ENCODE assay signal across 30 cellular contexts in genomic region chr1:207019161-207019560, GRCh38. TPM values are rescaled to one million over a fixed set of nuclear protein-coding genes. Genes with fewer than 3 reads are reported as not detected.
DNase-seq lines count a peak whose midpoint lies in the region; ATAC-seq, FAIRE-seq and TF ChIP-seq lines count a peak whose summit lies in the region.
"Had no signal": no experiment of that assay in that cellular context is flagged by ENCODE, and none has a peak within 500 bp of the region (broad histone marks: within the 10 kb centered on the region; RNA-seq: fewer than 3 reads in every experiment).

No MANE protein-coding gene starts in this region.

- H2BK5ac ChIP-seq in H1 (ENCODE audit: low read depth, low read length): no peak overlapping the region

- no peaks in the 10 kb centered on the region for H4K20me1 ChIP-seq in H1 (replicated peaks in 1 of 2; ENCODE audit: control insufficient read depth in 1 of 2, insufficient read depth in 2 of 2, low read length in 2 of 2)

- H3K36me3 ChIP-seq in H1 (ENCODE audit: control insufficient read depth in 2 of 4, insufficient read depth in 4 of 4, low read length in 3 of 4) (peaks cover 0 to 2% (median 0%) of the 10 kb centered on the region in 4 experiments; a peak in 2 of 8 replicates), mucosa of stomach (ENCODE audit: control insufficient read depth, insufficient read depth, low read length) (peaks cover 12% of the 10 kb centered on the region)
- H3K36me3 ChIP-seq: MG63, neutrophil, SJCRH30, spleen had no signal

- H3K27me3 ChIP-seq in H1 (replicated peaks in 1 of 4; ENCODE audit: control insufficient read depth in 3 of 4, extremely low read depth in 1 of 4, insufficient read depth in 3 of 4, low read length in 3 of 4) (no peaks in the 10 kb centered on the region), mucosa of stomach (ENCODE audit: control insufficient read depth, insufficient read depth, low read length) (no peaks in the 10 kb centered on the region)
- H3K27me3 ChIP-seq: MG63, neutrophil, spleen had no signal

- no peak overlapping the region for H4K5ac ChIP-seq in H1 (ENCODE audit: insufficient read length, low read depth, low read length)

- no peaks in the 10 kb centered on the region for H3K9me3 ChIP-seq in H1 (ENCODE audit: insufficient read depth in 2 of 2, low read depth in 1 of 2, low read length in 1 of 2)
- no peaks in the 10 kb centered on the region for H3K9me3 ChIP-seq in mucosa of stomach (ENCODE audit: control insufficient read depth, low read length)
- H3K9me3 ChIP-seq: MG63, neutrophil, SJCRH30, spleen had no signal

- H2AK5ac ChIP-seq in H1 (ENCODE audit: low read depth, low read length): no peak overlapping the region

- H3K79me1 ChIP-seq in H1 (ENCODE audit: low read depth, low read length): no peaks in the 10 kb centered on the region

- H2BK12ac ChIP-seq in H1 (ENCODE audit: low read depth, low read length): 0 out of 2 replicates have a peak overlapping the region, but pooled peaks have one; percentile 60

- no peaks in the 10 kb centered on the region for H3K23me2 ChIP-seq in H1 (ENCODE audit: low read depth, low read length)

- ATAC-seq in HG02840 (IDR thresholded peaks at IDR 0.05; ENCODE audit: low FRiP score, unreplicated experiment): no peak
- no peak for ATAC-seq in GM21737 (IDR thresholded peaks at IDR 0.05; ENCODE audit: unreplicated experiment)
- ATAC-seq: naive thymus-derived CD4-positive, alpha-beta T cell; right cardiac atrium had no signal

- H3K4me3 ChIP-seq in H1 (ENCODE audit: extremely low read depth in 1 of 4, insufficient read depth in 2 of 4, low read depth in 3 of 4, low read length in 4 of 4) (no peak overlapping the region), mucosa of stomach (ENCODE audit: low read length) (no peak overlapping the region)
- H3K4me3 ChIP-seq: MG63, SJCRH30, spleen had no signal

- H3K9ac ChIP-seq in H1 (replicated peaks in 1 of 4; ENCODE audit: extremely low read depth in 1 of 4, low read depth in 3 of 4, low read length in 3 of 4): no peak overlapping the region
- peak overlapping the region; percentile 77 for H3K9ac ChIP-seq in mucosa of stomach (ENCODE audit: low read length)

- H2BK120ac ChIP-seq in H1 (replicated peaks; ENCODE audit: low read depth, low read length): no peak overlapping the region

- no peak overlapping the region for H4K8ac ChIP-seq in H1 (ENCODE audit: extremely low read depth, insufficient read depth, low read length)

- H3K27ac ChIP-seq in RWPE1: peak overlapping the region; percentile 97
- no peak overlapping the region for H3K27ac ChIP-seq in H1 (ENCODE audit: low read depth, low read length)
- H3K27ac ChIP-seq: neutrophil, SJCRH30, spleen had no signal

- no peak for TF ChIP-seq POLR2A in H1 (IDR thresholded peaks at IDR 0.05; ENCODE audit: control extremely low read depth in 1 of 2, low read depth in 2 of 2, low read length in 2 of 2)

- TF ChIP-seq EP300 in H1 (IDR thresholded peaks at IDR 0.05; ENCODE audit: borderline replicate concordance in 1 of 2, low read depth in 2 of 2, low read length in 2 of 2): no peak

- H3K4me1 ChIP-seq in H1 (replicated peaks in 1 of 4; ENCODE audit: control insufficient read depth in 3 of 4, insufficient read depth in 4 of 4, low read length in 3 of 4) (no peaks in the 10 kb centered on the region), mucosa of stomach (ENCODE audit: control insufficient read depth, insufficient read depth, low read length) (peaks cover 66% of the 10 kb centered on the region)
- H3K4me1 ChIP-seq: SJCRH30 had no signal

- no peak overlapping the region for H3K56ac ChIP-seq in H1 (replicated peaks; ENCODE audit: insufficient read length, low read depth, low read length)

- H3K23ac ChIP-seq in H1 (ENCODE audit: insufficient read length): no peak overlapping the region

- H2AFZ ChIP-seq in H1 (ENCODE audit: low read length): no peak overlapping the region

- FAIRE-seq in H1 (lab: Jason Lieb, UNC): no peak
- FAIRE-seq: G401.6, kidney had no signal

- no peak overlapping the region for H3K14ac ChIP-seq in H1 (ENCODE audit: insufficient read length)

- no peak overlapping the region for H3K4me2 ChIP-seq in H1 (ENCODE audit: insufficient read depth in 1 of 2, low read depth in 2 of 2, low read length in 2 of 2)

- CTCF ChIA-PET in RWPE1 (lab: Yijun Ruan, JAX): interaction anchor here (1.1 kb wide), 1 partner anchor 10 kb away, joined by 4 read pairs; no protein-coding TSS in a partner anchor
- CTCF ChIA-PET in H1 (lab: Charles Lee; ENCODE audit: partially characterized antibody): interaction anchor here (0.7 to 10.5 kb wide), 4 partner anchors 11 to 31 kb away, joined by 3 to 122 read pairs (median 4); no protein-coding TSS in a partner anchor
- CTCF ChIA-PET in HEK293T (lab: Yijun Ruan, JAX): interaction anchor here (1.8 kb wide), 1 partner anchor 15 kb away, joined by 5 read pairs; no protein-coding TSS in a partner anchor

- no peak overlapping the region for H4K91ac ChIP-seq in H1 (replicated peaks; ENCODE audit: insufficient read length, low read length)

- TF ChIP-seq CTCF in RWPE1 (conservative IDR thresholded peaks at IDR 0.05; ENCODE audit: low read depth): no peak
- no peak for TF ChIP-seq CTCF in H1 (IDR thresholded peaks at IDR 0.05; ENCODE audit: control extremely low read depth in 1 of 3, insufficient read depth in 1 of 3, low read depth in 1 of 3, low read length in 3 of 3)

- no peaks in the 10 kb centered on the region for H3K79me2 ChIP-seq in H1 (ENCODE audit: control insufficient read depth in 1 of 2, insufficient read depth in 2 of 2, low read length in 2 of 2)

- TF ChIP-seq RAD21 in H1 (IDR thresholded peaks at IDR 0.05 in 1 of 2, conservative IDR thresholded peaks at IDR 0.05 in 1 of 2; ENCODE audit: low read depth in 2 of 2, low read length in 2 of 2): no peak

- no peak overlapping the region for H3K18ac ChIP-seq in H1 (ENCODE audit: extremely low read depth, low read length)

- DNase-seq in RWPE1 (ENCODE audit: low spot score) (no peak), H1 (ENCODE audit: low read depth in 1 of 2, low spot score in 2 of 2) (no peak), HEK293T (ENCODE audit: extremely low spot score) (no peak), hepatic stellate cell (ENCODE audit: low spot score) (no peak)
- DNase-seq: activated CD4-positive, alpha-beta T cell treated with anti-CD3 and anti-CD28 coated beads, Interleukin-2, amount 10 ng/mL, durations not matched to agents 24 days and 14 days; C1 segment of cervical spinal cord; COR-L47; DMS79; KG1; kidney; MG63; midbrain; naive thymus-derived CD4-positive, alpha-beta T cell; NCI-H1105 treated with DMSO at 0.1 percent for 48 hours; NCI-H1930; NCI-H524 treated with DMSO at 0.1 percent for 48 hours; posterior cingulate gyrus; right cardiac atrium; SJCRH30; spleen; stimulated activated CD4-positive, alpha-beta T cell treated with anti-CD3 and anti-CD28 coated beads, Interleukin-2, amount 100 ng/mL, for 24 hours; stimulated activated CD8-positive, alpha-beta memory T cell treated with anti-CD3 and anti-CD28 coated beads, Interleukin-4, amount 100 ng/mL, for 48 hours; SW 1271; T1000 had no signal

- POLR2A ChIA-PET in RWPE1 (lab: Yijun Ruan, JAX; ENCODE audit: low non-redundant PET): no interaction called here
- POLR2A ChIA-PET in H1 (lab: Charles Lee; ENCODE audit: partially characterized antibody): no interaction called here
- POLR2A ChIA-PET in HEK293T (lab: Yijun Ruan, JAX): no interaction called here

- 96% methylated on average over 2 of the region's 2 CpGs; no CpG with 5 or more reads in 1 of the 2 experiments for WGBS in H1 (ENCODE audit: extremely low coverage in 1 of 2, insufficient coverage in 1 of 2, insufficient read length in 1 of 2, insufficient replicate concordance in 2 of 2, low coverage in 1 of 2, low lambda C conversion rate in 2 of 2, missing lambda C conversion rate in 1 of 2), 2 experiments

- H2BK20ac ChIP-seq in H1 (ENCODE audit: low read length): no peak overlapping the region

- H3K4ac ChIP-seq in H1 (replicated peaks; ENCODE audit: insufficient read length, low read depth, low read length): no peak overlapping the region

- no peak overlapping the region for H2BK15ac ChIP-seq in H1 (ENCODE audit: low read length)

RNA-seq across cellular contexts. Expression of gene C1orf116, which starts 13.4 kb away (rescaled TPM):
- 3.8 and 3.9 TPM in 2 replicates for total RNA-seq in H1 (2021; fragmentation: NEBNext Ultra II Directional; extraction: Animal tissue kit (Norgen Biotek cat#: 25700))
- 1.7 and 2.2 TPM in 2 replicates for polyA plus RNA-seq in H1 (2011; rRNA removed)
- polyA plus RNA-seq in H1 (2011; cell fraction: cytosol; rRNA removed): 1.1 TPM
- 2.6 TPM for polyA plus RNA-seq in H1 (2011; cell fraction: nucleus; rRNA removed)
- 3.0 to 3.3 TPM (median 3.2 TPM) in 4 replicates for polyA plus RNA-seq in H1 (2012, experiment 1 of 2)
- polyA plus RNA-seq in H1 (2012, experiment 2 of 2): 2.9 TPM
- 2.7 TPM for polyA plus RNA-seq in H1 (2013, experiment 1 of 2)
- polyA plus RNA-seq in H1 (2013, experiment 2 of 2): 2.8 TPM
- polyA minus RNA-seq in H1 (2011; rRNA and poly(A)+ RNA removed): 2.0 and 2.4 TPM in 2 replicates
- polyA minus RNA-seq in H1 (2011; cell fraction: cytosol; rRNA and poly(A)+ RNA removed): 1.8 TPM
- polyA minus RNA-seq in H1 (2011; cell fraction: nucleus; rRNA and poly(A)+ RNA removed): 3.3 TPM
- total RNA-seq: activated CD4-positive, alpha-beta T cell treated with anti-CD3 and anti-CD28 coated beads, Interleukin-2, amount 10 ng/mL, durations not matched to agents 24 days and 14 days; activated CD8-positive, alpha-beta memory T cell treated with anti-CD3 and anti-CD28 coated beads for 36 hours; SJCRH30 had no signal
- polyA plus RNA-seq: naive thymus-derived CD4-positive, alpha-beta T cell had no signal

RNA-seq across cellular contexts. Expression of gene YOD1, which starts 31.8 kb away (rescaled TPM):
- total RNA-seq in H1 (2021; fragmentation: NEBNext Ultra II Directional; extraction: Animal tissue kit (Norgen Biotek cat#: 25700)): 11.8 TPM in 2 replicates
- polyA plus RNA-seq in H1 (2011; rRNA removed): 1.1 and 1.9 TPM in 2 replicates
- polyA plus RNA-seq in H1 (2011; cell fraction: cytosol; rRNA removed): 2.5 TPM
- polyA plus RNA-seq in H1 (2011; cell fraction: nucleus; rRNA removed): 1.4 TPM
- 2.8 to 6.8 TPM (median 3.8 TPM) in 4 replicates for polyA plus RNA-seq in H1 (2012, experiment 1 of 2)
- polyA plus RNA-seq in H1 (2012, experiment 2 of 2): 0.34 TPM
- 5.9 TPM for polyA plus RNA-seq in H1 (2013, experiment 1 of 2)
- 5.5 TPM for polyA plus RNA-seq in H1 (2013, experiment 2 of 2)
- 4.0 and 5.6 TPM in 2 replicates for polyA minus RNA-seq in H1 (2011; rRNA and poly(A)+ RNA removed)
- 4.0 TPM for polyA minus RNA-seq in H1 (2011; cell fraction: cytosol; rRNA and poly(A)+ RNA removed)
- polyA minus RNA-seq in H1 (2011; cell fraction: nucleus; rRNA and poly(A)+ RNA removed): 17.4 TPM

RNA-seq across cellular contexts. Expression of gene PFKFB2, which starts 33.9 kb away (rescaled TPM):
- total RNA-seq in H1 (2021; fragmentation: NEBNext Ultra II Directional; extraction: Animal tissue kit (Norgen Biotek cat#: 25700)): 17.8 and 19.1 TPM in 2 replicates
- 5.5 and 6.7 TPM in 2 replicates for polyA plus RNA-seq in H1 (2011; rRNA removed)
- polyA plus RNA-seq in H1 (2011; cell fraction: cytosol; rRNA removed): 8.2 TPM
- 7.2 TPM for polyA plus RNA-seq in H1 (2011; cell fraction: nucleus; rRNA removed)
- polyA plus RNA-seq in H1 (2012, experiment 1 of 2): 7.9 to 11.8 TPM (median 9.3 TPM) in 4 replicates
- polyA plus RNA-seq in H1 (2012, experiment 2 of 2): 0.58 TPM
- 6.2 TPM for polyA plus RNA-seq in H1 (2013, experiment 1 of 2)
- polyA plus RNA-seq in H1 (2013, experiment 2 of 2): 6.1 TPM
- polyA minus RNA-seq in H1 (2011; rRNA and poly(A)+ RNA removed): 14.8 and 16.5 TPM in 2 replicates
- polyA minus RNA-seq in H1 (2011; cell fraction: cytosol; rRNA and poly(A)+ RNA removed): 6.5 TPM
- 8.3 TPM for polyA minus RNA-seq in H1 (2011; cell fraction: nucleus; rRNA and poly(A)+ RNA removed)

RNA-seq across cellular contexts. Expression of gene FCAMR, which starts 48.9 kb away (rescaled TPM):
- not detected in 2 replicates for total RNA-seq in H1 (2021; fragmentation: NEBNext Ultra II Directional; extraction: Animal tissue kit (Norgen Biotek cat#: 25700))
- not detected in 2 replicates for polyA plus RNA-seq in H1 (2011; rRNA removed)
- not detected for polyA plus RNA-seq in H1 (2011; cell fraction: cytosol; rRNA removed)
- not detected for polyA plus RNA-seq in H1 (2011; cell fraction: nucleus; rRNA removed)
- polyA plus RNA-seq in H1 (2012, experiment 1 of 2): not detected in 4 replicates
- polyA plus RNA-seq in H1 (2012, experiment 2 of 2): not detected
- not detected for polyA plus RNA-seq in H1 (2013, experiment 1 of 2)
- not detected for polyA plus RNA-seq in H1 (2013, experiment 2 of 2)
- polyA minus RNA-seq in H1 (2011; rRNA and poly(A)+ RNA removed): not detected in 2 replicates
- not detected for polyA minus RNA-seq in H1 (2011; cell fraction: cytosol; rRNA and poly(A)+ RNA removed)
- not detected for polyA minus RNA-seq in H1 (2011; cell fraction: nucleus; rRNA and poly(A)+ RNA removed)
- total RNA-seq: activated CD4-positive, alpha-beta T cell treated with anti-CD3 and anti-CD28 coated beads, Interleukin-2, amount 10 ng/mL, durations not matched to agents 24 days and 14 days; activated CD8-positive, alpha-beta memory T cell treated with anti-CD3 and anti-CD28 coated beads for 36 hours; naive thymus-derived CD4-positive, alpha-beta T cell; right cardiac atrium; SJCRH30 had no signal
- polyA plus RNA-seq: naive thymus-derived CD4-positive, alpha-beta T cell; right cardiac atrium had no signal
